Comparison of ENCODE assay signal across 18 cellular contexts in the genomic region with DNA sequence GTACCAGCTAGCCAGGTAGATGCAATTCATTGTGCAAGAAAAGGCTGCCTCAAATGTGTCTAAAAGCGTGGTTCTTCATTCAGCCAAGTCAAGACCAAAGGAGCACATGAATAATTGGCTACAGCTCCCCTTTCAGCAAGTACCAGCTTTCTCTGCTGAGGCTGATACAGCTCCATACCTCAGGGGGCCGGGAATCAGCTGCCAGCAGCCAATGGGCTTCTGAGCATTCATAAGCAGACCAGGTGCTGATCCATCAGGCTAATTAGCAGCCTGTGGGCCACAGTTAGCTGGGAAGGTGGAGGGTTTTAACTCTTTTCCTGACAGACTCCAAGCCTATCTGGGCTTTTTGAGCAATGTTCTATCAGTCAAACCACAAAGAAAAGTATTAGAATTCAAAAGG.
DNase-seq lines count a peak whose midpoint lies in the region; FAIRE-seq and TF ChIP-seq lines count a peak whose summit lies in the region.
"Had no signal": no experiment of that assay in that cellular context is flagged by ENCODE, and none has a peak within 500 bp of the region (broad histone marks: within the 10 kb centered on the region; RNA-seq: fewer than 3 reads in every experiment).

No MANE protein-coding gene starts in this region.

- no peaks in the 10 kb centered on the region for H3K9me2 ChIP-seq in PC-9 (ENCODE audit: insufficient read depth)
- H3K9me2 ChIP-seq in SK-N-SH: no peaks in the 10 kb centered on the region

- H2BK120ac ChIP-seq in H1 (replicated peaks; ENCODE audit: low read depth, low read length): no peak overlapping the region

- no peak overlapping the region for H3K4me2 ChIP-seq in H1 (ENCODE audit: insufficient read depth in 1 of 2, low read depth in 2 of 2, low read length in 2 of 2)
- no peak overlapping the region for H3K4me2 ChIP-seq in PC-9
- no peak overlapping the region for H3K4me2 ChIP-seq in SK-N-SH

- H3K4me3 ChIP-seq in H1 (ENCODE audit: extremely low read depth in 1 of 4, insufficient read depth in 2 of 4, low read depth in 3 of 4, low read length in 4 of 4) (no peak overlapping the region), PC-9 (no peak overlapping the region), SK-N-SH (ENCODE audit: low read depth in 2 of 2, low read length in 1 of 2) (no peak overlapping the region), ovary (no peak overlapping the region)
- H3K4me3 ChIP-seq: dorsolateral prefrontal cortex, HAP-1, K562, SJCRH30 had no signal

- no peak for TF ChIP-seq EP300 in H1 (IDR thresholded peaks at IDR 0.05; ENCODE audit: borderline replicate concordance in 1 of 2, low read depth in 2 of 2, low read length in 2 of 2)
- no peak for TF ChIP-seq EP300 in SK-N-SH (IDR thresholded peaks at IDR 0.05; ENCODE audit: borderline replicate concordance in 1 of 2, low read depth in 1 of 2, low read length in 1 of 2)
- no peak for TF ChIP-seq EP300 in ovary (IDR thresholded peaks at IDR 0.05)

- TF ChIP-seq CTCF in H1 (IDR thresholded peaks at IDR 0.05; ENCODE audit: control extremely low read depth in 1 of 3, insufficient read depth in 1 of 3, low read depth in 1 of 3, low read length in 3 of 3) (no peak), PC-9 (conservative IDR thresholded peaks at IDR 0.05) (no peak), SK-N-SH (IDR thresholded peaks at IDR 0.05) (no peak), ovary (IDR thresholded peaks at IDR 0.05) (no peak)

- TF ChIP-seq POLR2A in H1 (IDR thresholded peaks at IDR 0.05; ENCODE audit: control extremely low read depth in 1 of 2, low read depth in 2 of 2, low read length in 2 of 2) (no peak), ovary (IDR thresholded peaks at IDR 0.05) (no peak)

- WGBS in H1 (ENCODE audit: extremely low coverage in 1 of 2, insufficient coverage in 1 of 2, insufficient read length in 1 of 2, insufficient replicate concordance in 2 of 2, low coverage in 1 of 2, low lambda C conversion rate in 2 of 2, missing lambda C conversion rate in 1 of 2), 2 experiments: 22% methylated on average over 2 of the region's 2 CpGs; no CpG with 5 or more reads in 1 of the 2 experiments
- 8% methylated on average over 2 of the region's 2 CpGs for WGBS in SK-N-SH (ENCODE audit: low lambda C conversion rate)
- WGBS in ovary, 3 donors: 44 to 56% (median 46%) methylated on average over 2 of the region's 2 CpGs

- H3K4ac ChIP-seq in H1 (replicated peaks; ENCODE audit: insufficient read length, low read depth, low read length): no peak overlapping the region

- H4K5ac ChIP-seq in H1 (ENCODE audit: insufficient read length, low read depth, low read length): no peak overlapping the region

- H4K8ac ChIP-seq in H1 (ENCODE audit: extremely low read depth, insufficient read depth, low read length): no peak overlapping the region

- H2BK15ac ChIP-seq in H1 (ENCODE audit: low read length): no peak overlapping the region

- FAIRE-seq in H1 (lab: Jason Lieb, UNC): peak; percentile 92
- FAIRE-seq: K562 had no signal

- no peaks in the 10 kb centered on the region for H3K36me3 ChIP-seq in H1 (ENCODE audit: control insufficient read depth in 2 of 4, insufficient read depth in 4 of 4, low read length in 3 of 4)
- H3K36me3 ChIP-seq in PC-9 (ENCODE audit: low read depth): no peaks in the 10 kb centered on the region
- no peaks in the 10 kb centered on the region for H3K36me3 ChIP-seq in SK-N-SH (replicated peaks in 1 of 2; ENCODE audit: control insufficient read depth in 1 of 2, insufficient read depth in 2 of 2, low read length in 1 of 2)
- no peaks in the 10 kb centered on the region for H3K36me3 ChIP-seq in ovary
- H3K36me3 ChIP-seq: HAP-1, SJCRH30 had no signal

- no peaks in the 10 kb centered on the region for H3F3A ChIP-seq in PC-9 (ENCODE audit: insufficient read depth, low read depth)
- H3F3A ChIP-seq in SK-N-SH (replicated peaks; ENCODE audit: insufficient read depth): no peaks in the 10 kb centered on the region

- H2BK5ac ChIP-seq in H1 (ENCODE audit: low read depth, low read length): no peak overlapping the region

- H2BK12ac ChIP-seq in H1 (ENCODE audit: low read depth, low read length): no peak overlapping the region

- H3K23ac ChIP-seq in H1 (ENCODE audit: insufficient read length): no peak overlapping the region

- H2AFZ ChIP-seq in H1 (ENCODE audit: low read length) (no peak overlapping the region), PC-9 (no peak overlapping the region), SK-N-SH (ENCODE audit: low read depth) (no peak overlapping the region)

- no peaks in the 10 kb centered on the region for H3K9me3 ChIP-seq in H1 (ENCODE audit: insufficient read depth in 2 of 2, low read depth in 1 of 2, low read length in 1 of 2)
- no peaks in the 10 kb centered on the region for H3K9me3 ChIP-seq in PC-9 (ENCODE audit: insufficient read depth, low read depth)
- no peaks in the 10 kb centered on the region for H3K9me3 ChIP-seq in SK-N-SH
- peaks cover 0 to 3% of the 10 kb centered on the region in 2 donors for H3K9me3 ChIP-seq in ovary
- H3K9me3 ChIP-seq: HAP-1, SJCRH30 had no signal

- POLR2A ChIA-PET in H1 (lab: Charles Lee; ENCODE audit: partially characterized antibody) (no interaction called here), PC-9 (lab: Charles Lee; ENCODE audit: unreplicated experiment) (no interaction called here), SK-N-SH (lab: Yijun Ruan, JAX) (no interaction called here)

- H3K23me2 ChIP-seq in H1 (ENCODE audit: low read depth, low read length): no peaks in the 10 kb centered on the region; the same call in none of the 2 replicates

- BruUV-seq in PC-9 (replicated peaks; lab: Mats Ljungman, UMichigan): no TSS peak

- no peaks in the 10 kb centered on the region for H3K79me1 ChIP-seq in H1 (ENCODE audit: low read depth, low read length)

- no peak overlapping the region for H3K27ac ChIP-seq in H1 (ENCODE audit: low read depth, low read length)
- no peak overlapping the region for H3K27ac ChIP-seq in PC-9
- no peak overlapping the region for H3K27ac ChIP-seq in SK-N-SH (ENCODE audit: low read depth in 2 of 2, low read length in 1 of 2)
- H3K27ac ChIP-seq in ovary: no peak overlapping the region
- H3K27ac ChIP-seq: SJCRH30 had no signal

- no peaks in the 10 kb centered on the region for H3K27me3 ChIP-seq in H1 (replicated peaks in 1 of 4; ENCODE audit: control insufficient read depth in 3 of 4, extremely low read depth in 1 of 4, insufficient read depth in 3 of 4, low read length in 3 of 4)
- no peaks in the 10 kb centered on the region for H3K27me3 ChIP-seq in PC-9 (ENCODE audit: insufficient read depth, low read depth)
- no peaks in the 10 kb centered on the region for H3K27me3 ChIP-seq in SK-N-SH (ENCODE audit: insufficient read depth)
- no peaks in the 10 kb centered on the region for H3K27me3 ChIP-seq in ovary
- H3K27me3 ChIP-seq: dorsolateral prefrontal cortex, SJCRH30 had no signal

- H3K56ac ChIP-seq in H1 (replicated peaks; ENCODE audit: insufficient read length, low read depth, low read length): no peak overlapping the region

- intact Hi-C loops in PC-9 (cut with micrococcal nuclease; ENCODE audit: unreplicated experiment): no loop called here
- intact Hi-C loops in ovary (cut with DNase I): no loop called here

- H3K9ac ChIP-seq in H1 (replicated peaks in 1 of 4; ENCODE audit: extremely low read depth in 1 of 4, low read depth in 3 of 4, low read length in 3 of 4) (no peak overlapping the region), SK-N-SH (no peak overlapping the region)

- H3K14ac ChIP-seq in H1 (ENCODE audit: insufficient read length): no peak overlapping the region

- H4K20me1 ChIP-seq in H1 (replicated peaks in 1 of 2; ENCODE audit: control insufficient read depth in 1 of 2, insufficient read depth in 2 of 2, low read length in 2 of 2) (no peaks in the 10 kb centered on the region), PC-9 (ENCODE audit: insufficient read depth) (no peaks in the 10 kb centered on the region), SK-N-SH (ENCODE audit: insufficient read depth) (no peaks in the 10 kb centered on the region)

- no peak overlapping the region for H2BK20ac ChIP-seq in H1 (ENCODE audit: low read length)

- H4K91ac ChIP-seq in H1 (replicated peaks; ENCODE audit: insufficient read length, low read length): no peak overlapping the region

- TF ChIP-seq RAD21 in H1 (IDR thresholded peaks at IDR 0.05 in 1 of 2, conservative IDR thresholded peaks at IDR 0.05 in 1 of 2; ENCODE audit: low read depth in 2 of 2, low read length in 2 of 2) (peak in 1 of 2 experiments; percentile 14; a peak in 1 of 4 replicates), SK-N-SH (IDR thresholded peaks at IDR 0.05; ENCODE audit: low read length) (no peak)

- CTCF ChIA-PET in H1 (lab: Charles Lee; ENCODE audit: partially characterized antibody): interaction anchor here (0.8 to 1.8 kb wide), 3 partner anchors 11 to 184 kb away, joined by 3 to 7 read pairs (median 3); no protein-coding TSS in a partner anchor
- CTCF ChIA-PET in PC-9 (lab: Charles Lee): no interaction called here
- CTCF ChIA-PET in SK-N-SH (lab: Yijun Ruan, JAX): interaction anchor here (0.9 to 1.0 kb wide), 2 partner anchors 16 to 211 kb away, joined by 3 read pairs; no protein-coding TSS in a partner anchor

- DNase-seq in NCI-H748 (lab: John Stamatoyannopoulos, UW; ENCODE audit: unreplicated experiment) (peak; percentile 64), NCI-H748 treated with DMSO at 0.1 percent for 48 hours (lab: John Stamatoyannopoulos, UW) (no peak), NCI-H2227 (lab: John Stamatoyannopoulos, UW; ENCODE audit: unreplicated experiment) (peak; percentile 48), H1 (ENCODE audit: low read depth in 1 of 2, low spot score in 2 of 2) (peak; percentile 33 to 70), hepatic stellate cell (ENCODE audit: low spot score) (no peak), PC-9 (no peak), SK-N-SH (no peak), ovary (no peak)
- DNase-seq: activated CD4-positive, alpha-beta T cell treated with anti-CD3 and anti-CD28 coated beads, Interleukin-2, amount 10 ng/mL, durations not matched to agents 24 days and 14 days; activated CD8-positive, alpha-beta memory T cell treated with anti-CD3 and anti-CD28 coated beads, Interleukin-2, amount 10 ng/mL, durations not matched to agents 7 days and 5 days; anterior cingulate cortex; head of caudate nucleus; MM.1S; NCI-H187 treated with DMSO at 0.1 percent for 48 hours; SJCRH30 had no signal

- no peaks in the 10 kb centered on the region for H3K4me1 ChIP-seq in H1 (replicated peaks in 1 of 4; ENCODE audit: control insufficient read depth in 3 of 4, insufficient read depth in 4 of 4, low read length in 3 of 4)
- no peaks in the 10 kb centered on the region for H3K4me1 ChIP-seq in PC-9 (replicated peaks; ENCODE audit: insufficient read depth)
- H3K4me1 ChIP-seq in SK-N-SH (ENCODE audit: control insufficient read depth in 1 of 2, insufficient read depth in 2 of 2, low read depth in 1 of 2, low read length in 1 of 2): no peaks in the 10 kb centered on the region
- H3K4me1 ChIP-seq in ovary (ENCODE audit: insufficient read depth): no peaks in the 10 kb centered on the region
- H3K4me1 ChIP-seq: HAP-1 had no signal

- no peak overlapping the region for H2AK5ac ChIP-seq in H1 (ENCODE audit: low read depth, low read length)

- H3K79me2 ChIP-seq in H1 (ENCODE audit: control insufficient read depth in 1 of 2, insufficient read depth in 2 of 2, low read length in 2 of 2) (no peaks in the 10 kb centered on the region), PC-9 (ENCODE audit: low read depth) (no peaks in the 10 kb centered on the region), SK-N-SH (ENCODE audit: insufficient read depth) (no peaks in the 10 kb centered on the region)

- no peak overlapping the region for H3K18ac ChIP-seq in H1 (ENCODE audit: extremely low read depth, low read length)

Comparison
In these comparisons a context has a peak if more than half of its experiments do, and no peak if none do; other contexts are left out.
1. DNase-seq: peak in NCI-H748 (single experiment), NCI-H2227 (single experiment) and H1 (2 of 2); none in NCI-H748 treated with DMSO at 0.1 percent for 48 hours (single experiment), hepatic stellate cell (single experiment), PC-9 (0 of 2), SK-N-SH (single experiment) and ovary (0 of 5).